ENCODE assay signal across 14 cellular contexts in the genomic region with DNA sequence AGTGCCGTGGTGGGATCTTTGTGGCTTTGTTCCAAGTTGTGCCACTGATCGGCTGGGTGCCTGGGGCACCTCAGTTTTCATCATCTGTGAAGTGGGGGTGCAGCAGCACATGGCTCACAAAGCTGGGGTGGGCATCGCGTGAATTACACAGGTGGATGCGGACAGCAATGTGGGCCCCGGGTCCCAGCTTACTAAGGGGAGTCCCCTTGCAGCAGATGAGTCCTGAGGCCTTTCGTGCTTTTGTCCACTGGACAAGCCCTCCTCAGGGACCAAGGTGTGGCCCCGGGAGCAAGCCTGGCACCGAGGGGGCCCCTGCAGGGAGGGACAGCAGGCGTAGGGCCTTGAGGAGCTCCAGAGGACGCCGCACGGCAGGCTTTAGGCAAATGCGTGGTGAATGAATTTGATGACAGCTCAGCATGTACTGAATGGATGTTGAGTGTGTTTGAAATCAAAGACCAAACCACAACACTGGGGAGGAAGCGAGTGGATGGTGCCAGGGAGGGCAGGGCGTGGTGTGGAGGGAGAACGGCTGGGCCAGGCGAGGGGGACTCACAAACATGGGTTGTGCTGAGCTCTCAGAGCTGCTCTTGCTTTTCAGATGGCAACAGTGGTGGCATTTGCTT.
A peak's percentile ranks its signal among the peaks of the same experiment; 100 is the strongest.
DNase-seq lines count a peak whose midpoint lies in the region; ATAC-seq and TF ChIP-seq lines count a peak whose summit lies in the region.
"Had no signal": no experiment of that assay in that cellular context is flagged by ENCODE, and none has a peak within 500 bp of the region (broad histone marks: within the 10 kb centered on the region; RNA-seq: fewer than 3 reads in every experiment).

No MANE protein-coding gene starts in this region.

- peak; percentile 56 to 61 for DNase-seq in activated CD4-positive, alpha-beta T cell treated with anti-CD3 and anti-CD28 coated beads, Interleukin-2, amount 50 U/mL, for 4 hours
- peak; percentile 58 for DNase-seq in stimulated activated CD4-positive, alpha-beta T cell treated with anti-CD3 and anti-CD28 coated beads, Interleukin-4, amount 100 ng/mL, for 1 hour
- no peak for DNase-seq in NCI-H82 (lab: John Stamatoyannopoulos, UW)
- DNase-seq: COR-L47, NCI-H1092, NCI-H774, occipital lobe, trophoblast cell had no signal

- peaks cover 57% of the 10 kb centered on the region for H3K4me1 Mint-ChIP-seq in activated naive CD8-positive, alpha-beta T cell (ENCODE audit: low read depth)

- H3K27ac ChIP-seq in KOPT-K1 (ENCODE audit: low read depth, low read length, poor library complexity, severe bottlenecking), result peak overlapping the region; percentile 11

- H3K9me3 Mint-ChIP-seq in activated naive CD8-positive, alpha-beta T cell (ENCODE audit: low read depth), result no peaks in the 10 kb centered on the region
- H3K9me3 Mint-ChIP-seq: dendritic cell treated with granulocyte-macrophage colony-stimulating factor and Interleukin-4, amounts not matched to agents 40 ng/mL and 50 ng/mL, for 4 days had no signal

- peak overlapping the region; percentile 76 for H3K4me3 Mint-ChIP-seq in activated naive CD8-positive, alpha-beta T cell
- H3K4me3 Mint-ChIP-seq: dendritic cell treated with granulocyte-macrophage colony-stimulating factor and Interleukin-4, amounts not matched to agents 40 ng/mL and 50 ng/mL, for 4 days had no signal

- H3K36me3 Mint-ChIP-seq in activated naive CD8-positive, alpha-beta T cell, result peaks cover 2% of the 10 kb centered on the region

- no peaks in the 10 kb centered on the region for H3K36me3 ChIP-seq in KOPT-K1 (ENCODE audit: insufficient read depth, low read length)

- ATAC-seq in GM18861 (IDR thresholded peaks at IDR 0.05; ENCODE audit: unreplicated experiment), result no peak
- no peak for ATAC-seq in HG03097 (IDR thresholded peaks at IDR 0.05; ENCODE audit: low FRiP score, unreplicated experiment)
- ATAC-seq in SK-N-SH treated with all-trans-retinoic acid at 6 μM for 48 hours, result no peak

- peak overlapping the region; percentile 98 for H3K27ac Mint-ChIP-seq in activated naive CD8-positive, alpha-beta T cell
- H3K27ac Mint-ChIP-seq: dendritic cell treated with granulocyte-macrophage colony-stimulating factor and Interleukin-4, amounts not matched to agents 40 ng/mL and 50 ng/mL, for 4 days had no signal

- no peaks in the 10 kb centered on the region for H3K9me3 ChIP-seq in KOPT-K1 (ENCODE audit: insufficient read depth, low read length, poor library complexity, severe bottlenecking)

- H3K27me3 Mint-ChIP-seq in activated naive CD8-positive, alpha-beta T cell, result no peaks in the 10 kb centered on the region

TF ChIP-seq in SK-N-SH treated with all-trans-retinoic acid at 6 μM for 48 hours, 23 proteins besides CTCF, POLR2A, EP300 and RAD21:
- no peak for TF ChIP-seq ZFP3 (CRISPR knock-in tag; IDR thresholded peaks at IDR 0.05)
- no peak for TF ChIP-seq ZNF70 (CRISPR knock-in tag; IDR thresholded peaks at IDR 0.05)
- no peak for TF ChIP-seq OSR1 (CRISPR knock-in tag; IDR thresholded peaks at IDR 0.05)
- TF ChIP-seq ARNTL (CRISPR knock-in tag; IDR thresholded peaks at IDR 0.05; ENCODE audit: borderline replicate concordance, low read depth), result no peak
- TF ChIP-seq, protein P1, sequence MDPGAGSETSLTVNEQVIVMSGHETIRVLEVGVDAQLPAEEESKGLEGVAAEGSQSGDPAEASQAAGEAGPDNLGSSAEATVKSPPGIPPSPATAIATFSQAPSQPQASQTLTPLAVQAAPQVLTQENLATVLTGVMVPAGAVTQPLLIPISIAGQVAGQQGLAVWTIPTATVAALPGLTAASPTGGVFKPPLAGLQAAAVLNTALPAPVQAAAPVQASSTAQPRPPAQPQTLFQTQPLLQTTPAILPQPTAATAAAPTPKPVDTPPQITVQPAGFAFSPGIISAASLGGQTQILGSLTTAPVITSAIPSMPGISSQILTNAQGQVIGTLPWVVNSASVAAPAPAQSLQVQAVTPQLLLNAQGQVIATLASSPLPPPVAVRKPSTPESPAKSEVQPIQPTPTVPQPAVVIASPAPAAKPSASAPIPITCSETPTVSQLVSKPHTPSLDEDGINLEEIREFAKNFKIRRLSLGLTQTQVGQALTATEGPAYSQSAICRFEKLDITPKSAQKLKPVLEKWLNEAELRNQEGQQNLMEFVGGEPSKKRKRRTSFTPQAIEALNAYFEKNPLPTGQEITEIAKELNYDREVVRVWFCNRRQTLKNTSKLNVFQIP (CRISPR knock-in tag; IDR thresholded peaks at IDR 0.05; ENCODE audit: borderline replicate concordance, low read depth), result no peak
- no peak for TF ChIP-seq SNAI2 (CRISPR knock-in tag; IDR thresholded peaks at IDR 0.05)
- TF ChIP-seq, protein P2, sequence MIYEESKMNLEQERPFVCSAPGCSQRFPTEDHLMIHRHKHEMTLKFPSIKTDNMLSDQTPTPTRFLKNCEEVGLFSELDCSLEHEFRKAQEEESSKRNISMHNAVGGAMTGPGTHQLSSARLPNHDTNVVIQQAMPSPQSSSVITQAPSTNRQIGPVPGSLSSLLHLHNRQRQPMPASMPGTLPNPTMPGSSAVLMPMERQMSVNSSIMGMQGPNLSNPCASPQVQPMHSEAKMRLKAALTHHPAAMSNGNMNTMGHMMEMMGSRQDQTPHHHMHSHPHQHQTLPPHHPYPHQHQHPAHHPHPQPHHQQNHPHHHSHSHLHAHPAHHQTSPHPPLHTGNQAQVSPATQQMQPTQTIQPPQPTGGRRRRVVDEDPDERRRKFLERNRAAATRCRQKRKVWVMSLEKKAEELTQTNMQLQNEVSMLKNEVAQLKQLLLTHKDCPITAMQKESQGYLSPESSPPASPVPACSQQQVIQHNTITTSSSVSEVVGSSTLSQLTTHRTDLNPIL (CRISPR knock-in tag; IDR thresholded peaks at IDR 0.05; ENCODE audit: low read depth), result no peak
- no peak for TF ChIP-seq ESRRG (CRISPR knock-in tag; IDR thresholded peaks at IDR 0.05)
- TF ChIP-seq, protein P3, sequence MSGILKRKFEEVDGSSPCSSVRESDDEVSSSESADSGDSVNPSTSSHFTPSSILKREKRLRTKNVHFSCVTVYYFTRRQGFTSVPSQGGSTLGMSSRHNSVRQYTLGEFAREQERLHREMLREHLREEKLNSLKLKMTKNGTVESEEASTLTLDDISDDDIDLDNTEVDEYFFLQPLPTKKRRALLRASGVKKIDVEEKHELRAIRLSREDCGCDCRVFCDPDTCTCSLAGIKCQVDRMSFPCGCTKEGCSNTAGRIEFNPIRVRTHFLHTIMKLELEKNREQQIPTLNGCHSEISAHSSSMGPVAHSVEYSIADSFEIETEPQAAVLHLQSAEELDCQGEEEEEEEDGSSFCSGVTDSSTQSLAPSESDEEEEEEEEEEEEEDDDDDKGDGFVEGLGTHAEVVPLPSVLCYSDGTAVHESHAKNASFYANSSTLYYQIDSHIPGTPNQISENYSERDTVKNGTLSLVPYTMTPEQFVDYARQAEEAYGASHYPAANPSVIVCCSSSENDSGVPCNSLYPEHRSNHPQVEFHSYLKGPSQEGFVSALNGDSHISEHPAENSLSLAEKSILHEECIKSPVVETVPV (CRISPR knock-in tag; IDR thresholded peaks at IDR 0.05), result no peak
- no peak for TF ChIP-seq ZNF8 (CRISPR knock-in tag; IDR thresholded peaks at IDR 0.05)
- TF ChIP-seq ISL1 (CRISPR knock-in tag; IDR thresholded peaks at IDR 0.05), result no peak
